In the genomic region with DNA sequence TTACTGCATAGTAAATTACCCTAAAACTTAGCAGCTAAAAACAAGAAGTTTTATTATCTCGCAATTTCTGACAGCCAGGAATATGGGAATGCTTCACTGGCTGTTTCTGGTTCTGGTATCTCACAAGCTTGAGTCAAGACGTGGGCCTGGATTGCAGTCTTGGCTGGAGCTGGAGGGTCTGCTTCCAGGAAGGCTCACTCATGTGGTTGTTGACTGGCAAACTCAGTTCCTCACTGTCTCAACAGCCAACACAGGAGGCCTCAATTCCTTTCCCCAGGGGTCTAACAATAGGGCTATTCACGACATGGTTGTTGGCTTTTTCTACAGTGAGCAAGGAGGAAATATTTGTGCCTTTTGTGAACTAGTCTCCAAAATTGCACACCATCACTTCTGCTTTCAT, we compare ENCODE assay signal across 21 cellular contexts.
DNase-seq lines count a peak whose midpoint lies in the region; ATAC-seq and TF ChIP-seq lines count a peak whose summit lies in the region.
"Had no signal": no experiment of that assay in that cellular context is flagged by ENCODE, and none has a peak within 500 bp of the region (broad histone marks: within the 10 kb centered on the region; RNA-seq: fewer than 3 reads in every experiment).

No MANE protein-coding gene starts in this region.

- no peak overlapping the region for H2BK5ac ChIP-seq in mesendoderm (ENCODE audit: low read length)

- no peak for TF ChIP-seq CTCF in brain (conservative IDR thresholded peaks at IDR 0.05)
- no peak for TF ChIP-seq CTCF in stomach (IDR thresholded peaks at IDR 0.05)

- no peak overlapping the region for H4K5ac ChIP-seq in mesendoderm (ENCODE audit: low read length)

- H2BK15ac ChIP-seq in mesendoderm (replicated peaks; ENCODE audit: low read depth), result no peak overlapping the region

- H2AK5ac ChIP-seq in mesendoderm (ENCODE audit: low read length), result no peak overlapping the region

- H3K27ac ChIP-seq in mesendoderm (ENCODE audit: low read depth, low read length) (no peak overlapping the region), stomach (no peak overlapping the region)
- H3K27ac ChIP-seq: ascending aorta, ovary, testis had no signal

- peak overlapping the region in 4 of 5 experiments; percentile 1 to 75 (median 38) for H3K4me3 Mint-ChIP-seq in brain
- H3K4me3 Mint-ChIP-seq in activated T-cell treated with anti-CD3 and anti-CD28 coated beads, Interleukin-2, amount 50 U/mL, for 24 hours, result no peak overlapping the region
- H3K4me3 Mint-ChIP-seq: activated naive CD4-positive, alpha-beta T cell treated with anti-CD3 and anti-CD28 coated beads for 36 hours had no signal

- H3K56ac ChIP-seq in mesendoderm (ENCODE audit: low read length), result no peak overlapping the region

- H3K36me3 ChIP-seq in mesendoderm (ENCODE audit: control insufficient read depth, insufficient read depth, low read length), result no peaks in the 10 kb centered on the region
- no peaks in the 10 kb centered on the region for H3K36me3 ChIP-seq in stomach
- H3K36me3 ChIP-seq: ascending aorta, ovary had no signal

- TF ChIP-seq EP300 in stomach (IDR thresholded peaks at IDR 0.05), result no peak

- peaks cover 5% of the 10 kb centered on the region for H3K4me1 Mint-ChIP-seq in brain
- no peaks in the 10 kb centered on the region for H3K4me1 Mint-ChIP-seq in activated T-cell treated with anti-CD3 and anti-CD28 coated beads, Interleukin-2, amount 50 U/mL, for 24 hours (ENCODE audit: low read depth)

- H3K79me2 ChIP-seq in mesendoderm (ENCODE audit: control insufficient read depth, insufficient read depth, low read length), result no peaks in the 10 kb centered on the region

- no peak overlapping the region for H3K4me2 ChIP-seq in mesendoderm (ENCODE audit: low read length)

- no peak for TF ChIP-seq POLR2A in stomach (IDR thresholded peaks at IDR 0.05)

- peaks cover 0 to 4% (median 0%) of the 10 kb centered on the region in 5 experiments for H3K9me3 Mint-ChIP-seq in brain
- peaks cover 4% of the 10 kb centered on the region for H3K9me3 Mint-ChIP-seq in activated T-cell treated with anti-CD3 and anti-CD28 coated beads, Interleukin-2, amount 50 U/mL, for 24 hours
- H3K9me3 Mint-ChIP-seq: activated naive CD4-positive, alpha-beta T cell treated with anti-CD3 and anti-CD28 coated beads for 36 hours had no signal

- no CpG with 5 or more reads among the region's 3 CpGs for WGBS in mesendoderm (ENCODE audit: extremely low coverage, insufficient coverage, low lambda C conversion rate)
- WGBS in stomach, 5 donors, result 36 to 57% (median 56%) methylated on average over 3 of the region's 3 CpGs

- no peak overlapping the region for H3K23ac ChIP-seq in mesendoderm (ENCODE audit: low read length)

- intact Hi-C loops in stomach (cut with DNase I; ENCODE audit: low total_unique reads), result no loop called here

- H3K4me3 ChIP-seq in mesendoderm (ENCODE audit: low read length) (no peak overlapping the region), stomach (no peak overlapping the region)
- H3K4me3 ChIP-seq: ascending aorta, mucosa of descending colon, ovary, testis had no signal

- DNase-seq in NOMO-1 treated with DMSO at 0.1 percent for 48 hours (lab: John Stamatoyannopoulos, UW; ENCODE audit: unreplicated experiment), result peak; percentile 68
- DNase-seq in mesendoderm, result peak; percentile 57
- no peak for DNase-seq in SW480 (ENCODE audit: low spot score)
- DNase-seq in stomach, result no peak
- no peak for DNase-seq in GM03348 (ENCODE audit: low spot score)
- DNase-seq in activated T-cell treated with anti-CD3 and anti-CD28 coated beads, Interleukin-2, amount 50 U/mL, for 24 hours, result no peak
- DNase-seq: activated naive CD4-positive, alpha-beta T cell treated with anti-CD3 and anti-CD28 coated beads for 36 hours; cortex of kidney; erythroblast; GF-D8; kidney glomerular epithelial cell; MM.1S; mucosa of descending colon; NCI-H774; ovary; stimulated activated CD4-positive, alpha-beta T cell treated with anti-CD3 and anti-CD28 coated beads, Interleukin-4, amount 100 ng/mL, for 4 hours; testis had no signal

- H3K9me3 ChIP-seq in stomach, result peaks cover 0 to 6% (median 0%) of the 10 kb centered on the region in 4 donors
- H3K9me3 ChIP-seq: ascending aorta, mucosa of descending colon, ovary, testis had no signal

- H3K4me1 ChIP-seq in mesendoderm (ENCODE audit: control insufficient read depth, low read depth, low read length) (no peaks in the 10 kb centered on the region), stomach (peaks cover 0 to 6% (median 0%) of the 10 kb centered on the region in 4 donors)
- H3K4me1 ChIP-seq: ascending aorta, testis had no signal

- H3K9ac ChIP-seq in mesendoderm (ENCODE audit: low read length), result no peak overlapping the region

- no peaks in the 10 kb centered on the region for H3K27me3 Mint-ChIP-seq in brain
- H3K27me3 Mint-ChIP-seq in activated T-cell treated with anti-CD3 and anti-CD28 coated beads, Interleukin-2, amount 50 U/mL, for 24 hours, result no peaks in the 10 kb centered on the region

- no peak overlapping the region for H3K4ac ChIP-seq in mesendoderm (ENCODE audit: low read depth, low read length)

- peak; percentile 67 for ATAC-seq in GM21717 (IDR thresholded peaks at IDR 0.05; ENCODE audit: unreplicated experiment)
- ATAC-seq: HCT116, mucosa of descending colon had no signal

- no peak overlapping the region for H4K8ac ChIP-seq in mesendoderm (ENCODE audit: low read depth, low read length)

- H3K36me3 Mint-ChIP-seq in brain, result no peaks in the 10 kb centered on the region
- H3K36me3 Mint-ChIP-seq in activated T-cell treated with anti-CD3 and anti-CD28 coated beads, Interleukin-2, amount 50 U/mL, for 24 hours (ENCODE audit: low read depth), result no peaks in the 10 kb centered on the region

- H3K79me1 ChIP-seq in mesendoderm (ENCODE audit: low read length), result no peaks in the 10 kb centered on the region

- H2BK120ac ChIP-seq in mesendoderm (ENCODE audit: low read depth, low read length), result no peak overlapping the region

- H3K27me3 ChIP-seq in mesendoderm (ENCODE audit: insufficient read depth, low read length, poor library complexity), result no peaks in the 10 kb centered on the region
- H3K27me3 ChIP-seq in stomach, result no peaks in the 10 kb centered on the region
- H3K27me3 ChIP-seq: ascending aorta, ovary, testis had no signal

- no peak overlapping the region for H3K18ac ChIP-seq in mesendoderm (ENCODE audit: low read length)

- H3K27ac Mint-ChIP-seq in brain, result peak overlapping the region in 3 of 5 experiments; percentile 5 to 90 (median 79)
- H3K27ac Mint-ChIP-seq in activated T-cell treated with anti-CD3 and anti-CD28 coated beads, Interleukin-2, amount 50 U/mL, for 24 hours, result no peak overlapping the region
- H3K27ac Mint-ChIP-seq: activated naive CD4-positive, alpha-beta T cell treated with anti-CD3 and anti-CD28 coated beads for 36 hours had no signal

Comparison
In these comparisons a context has a peak if more than half of its experiments do, and no peak if none do; other contexts are left out.
1. DNase-seq: peak in NOMO-1 treated with DMSO at 0.1 percent for 48 hours (single experiment) and mesendoderm (single experiment); none in SW480 (single experiment), stomach (single experiment), GM03348 (single experiment) and activated T-cell treated with anti-CD3 and anti-CD28 coated beads, Interleukin-2, amount 50 U/mL, for 24 hours (single experiment).